Comparison of ENCODE assay signal across 7 cellular contexts in genomic region chr7:105028941-105029340, GRCh38. TPM values are rescaled to one million over a fixed set of nuclear protein-coding genes. Genes with fewer than 3 reads are reported as not detected.
DNase-seq lines count a peak whose midpoint lies in the region; ATAC-seq and TF ChIP-seq lines count a peak whose summit lies in the region.
"Not testable (repeated sequence)": the region's sequence is repeated elsewhere in the genome, so short reads cannot be mapped to it uniquely, and the experiment has no call there.

No MANE protein-coding gene starts in this region.

- not testable (repeated sequence) for DNase-seq in CD4-positive, alpha-beta T cell; activated T-cell treated with anti-CD3 and anti-CD28 coated beads, Interleukin-2, amount 50 U/mL, for 72 hours; immature natural killer cell; naive thymus-derived CD4-positive, alpha-beta T cell; progenitor cell of endocrine pancreas (ENCODE audit: low spot score, unreplicated experiment)

- peaks cover 86% of the 10 kb centered on the region for H3K4me1 Mint-ChIP-seq in CD4-positive, alpha-beta T cell (ENCODE audit: low read depth)
- peaks cover 80% of the 10 kb centered on the region for H3K4me1 Mint-ChIP-seq in activated T-cell treated with anti-CD3 and anti-CD28 coated beads, Interleukin-2, amount 50 U/mL, for 72 hours (ENCODE audit: low read depth)
- H3K4me1 Mint-ChIP-seq in activated naive CD8-positive, alpha-beta T cell (ENCODE audit: low read depth): peaks cover 81% of the 10 kb centered on the region
- peaks cover 84 to 86% of the 10 kb centered on the region in 2 donors for H3K4me1 Mint-ChIP-seq in immature natural killer cell
- H3K4me1 Mint-ChIP-seq in naive thymus-derived CD4-positive, alpha-beta T cell: peaks cover 58 to 91% (median 84%) of the 10 kb centered on the region in 7 donors
- peaks cover 46% of the 10 kb centered on the region for H3K4me1 Mint-ChIP-seq in progenitor cell of endocrine pancreas (ENCODE audit: low read depth)

- POLR2A ChIA-PET in CD4-positive, alpha-beta T cell (lab: Charles Lee): interaction anchor here (0.6 to 5.6 kb wide), 5 partner anchors 9 to 157 kb away, joined by 3 to 72 read pairs (median 3); partner anchors contain the start of gene KMT2E
- POLR2A ChIA-PET in naive thymus-derived CD4-positive, alpha-beta T cell (lab: Charles Lee): interaction anchor here (6.6 kb wide), 1 partner anchor 15 kb away, joined by 82 read pairs; the partner anchor contains the start of gene KMT2E

- not testable (repeated sequence) for H3K9ac ChIP-seq in KMS-11

- H3K27me3 Mint-ChIP-seq in CD4-positive, alpha-beta T cell; activated T-cell treated with anti-CD3 and anti-CD28 coated beads, Interleukin-2, amount 50 U/mL, for 72 hours (ENCODE audit: low read depth); activated naive CD8-positive, alpha-beta T cell; immature natural killer cell (ENCODE audit: low read depth in 3 of 3); naive thymus-derived CD4-positive, alpha-beta T cell; progenitor cell of endocrine pancreas: not testable (repeated sequence)

- peaks cover 76% of the 10 kb centered on the region for H3K4me1 ChIP-seq in KMS-11 (ENCODE audit: low read depth, poor library complexity, severe bottlenecking)
- peaks cover 48 to 61% of the 10 kb centered on the region in 2 donors for H3K4me1 ChIP-seq in naive thymus-derived CD4-positive, alpha-beta T cell (ENCODE audit: control insufficient read depth in 2 of 2, insufficient read depth in 2 of 2, low read length in 2 of 2)

- H2AFZ ChIP-seq in KMS-11 (ENCODE audit: low read depth): not testable (repeated sequence)

- 0 out of 2 replicates have a peak overlapping the region, but pooled peaks have one; percentile 3 for H3K4me2 ChIP-seq in KMS-11

- H3K27me3 ChIP-seq in CD4-positive, alpha-beta T cell (ENCODE audit: control insufficient read depth, insufficient read depth, low read length); KMS-11 (ENCODE audit: insufficient read depth, low read depth); naive thymus-derived CD4-positive, alpha-beta T cell (ENCODE audit: control insufficient read depth in 2 of 2, insufficient read depth in 2 of 2, low read length in 2 of 2): not testable (repeated sequence)

- H3K9me3 Mint-ChIP-seq in CD4-positive, alpha-beta T cell; activated T-cell treated with anti-CD3 and anti-CD28 coated beads, Interleukin-2, amount 50 U/mL, for 72 hours; activated naive CD8-positive, alpha-beta T cell (ENCODE audit: low read depth); immature natural killer cell; naive thymus-derived CD4-positive, alpha-beta T cell; progenitor cell of endocrine pancreas (ENCODE audit: low read depth): not testable (repeated sequence)

- not testable (repeated sequence) for H3K27ac ChIP-seq in CD4-positive, alpha-beta T cell (ENCODE audit: low read depth, low read length); KMS-11; naive thymus-derived CD4-positive, alpha-beta T cell (ENCODE audit: low read depth, low read length)

- H3K36me3 ChIP-seq in KMS-11 (ENCODE audit: insufficient read depth); naive thymus-derived CD4-positive, alpha-beta T cell (ENCODE audit: control insufficient read depth in 2 of 3, insufficient read depth in 3 of 3, low read length in 3 of 3): not testable (repeated sequence)

- peak overlapping the region; percentile 41 for H3K27ac Mint-ChIP-seq in CD4-positive, alpha-beta T cell
- H3K27ac Mint-ChIP-seq in activated T-cell treated with anti-CD3 and anti-CD28 coated beads, Interleukin-2, amount 50 U/mL, for 72 hours: peak overlapping the region; percentile 52
- H3K27ac Mint-ChIP-seq in activated naive CD8-positive, alpha-beta T cell: peak overlapping the region; percentile 50
- H3K27ac Mint-ChIP-seq in immature natural killer cell (peak overlapping the region in 5 of 6 donors; percentile 10 to 54 (median 31)), progenitor cell of endocrine pancreas (peak overlapping the region; percentile 72)
- H3K27ac Mint-ChIP-seq in naive thymus-derived CD4-positive, alpha-beta T cell: peak overlapping the region in 7 of 9 donors; percentile 28 to 82 (median 58)

- not testable (repeated sequence) for TF ChIP-seq CTCF in CD4-positive, alpha-beta T cell (IDR thresholded peaks at IDR 0.05); KMS-11 (conservative IDR thresholded peaks at IDR 0.05; ENCODE audit: low read depth, low read length); progenitor cell of endocrine pancreas (IDR thresholded peaks at IDR 0.05; ENCODE audit: unreplicated experiment)

- peak overlapping the region; percentile 16 for H3K4me3 Mint-ChIP-seq in CD4-positive, alpha-beta T cell
- not testable (repeated sequence) for H3K4me3 Mint-ChIP-seq in activated T-cell treated with anti-CD3 and anti-CD28 coated beads, Interleukin-2, amount 50 U/mL, for 72 hours; progenitor cell of endocrine pancreas (ENCODE audit: low read depth)
- H3K4me3 Mint-ChIP-seq in activated naive CD8-positive, alpha-beta T cell: peak overlapping the region; percentile 31
- peak overlapping the region in 1 of 5 donors; percentile 15 for H3K4me3 Mint-ChIP-seq in immature natural killer cell
- H3K4me3 Mint-ChIP-seq in naive thymus-derived CD4-positive, alpha-beta T cell: peak overlapping the region in 6 of 10 donors; percentile 10 to 96 (median 48)

- not testable (repeated sequence) for ATAC-seq in CD4-positive, alpha-beta T cell (ENCODE audit: poor library complexity); activated T-cell treated with anti-CD3 and anti-CD28 coated beads, Interleukin-2, amount 50 U/mL, for 72 hours (replicated peaks in 1 of 2); naive thymus-derived CD4-positive, alpha-beta T cell

- H3K9me3 ChIP-seq in CD4-positive, alpha-beta T cell (ENCODE audit: control insufficient read depth, low read length); naive thymus-derived CD4-positive, alpha-beta T cell (ENCODE audit: control insufficient read depth in 2 of 3, low read length in 3 of 3): not testable (repeated sequence)

- peaks cover 76% of the 10 kb centered on the region for H4K20me1 ChIP-seq in KMS-11 (ENCODE audit: insufficient read depth)

- CTCF ChIA-PET in CD4-positive, alpha-beta T cell (lab: Charles Lee): interaction anchor here (0.5 to 1.9 kb wide), 3 partner anchors 13 to 110 kb away, joined by 3 to 8 read pairs (median 3); no protein-coding TSS in a partner anchor
- CTCF ChIA-PET in naive thymus-derived CD4-positive, alpha-beta T cell (lab: Charles Lee): interaction anchor here (1.1 kb wide), 1 partner anchor 13 kb away, joined by 3 read pairs; no protein-coding TSS in a partner anchor

- intact Hi-C loops in CD4-positive, alpha-beta T cell (cut with DNase I, micrococcal nuclease); naive thymus-derived CD4-positive, alpha-beta T cell (cut with micrococcal nuclease): not testable (repeated sequence)

- not testable (repeated sequence) for H3K4me3 ChIP-seq in KMS-11 (IDR thresholded peaks at IDR 0.05; ENCODE audit: insufficient read depth, low read depth, low read length); naive thymus-derived CD4-positive, alpha-beta T cell (ENCODE audit: low read length)

- peaks cover 25% of the 10 kb centered on the region for H3K36me3 Mint-ChIP-seq in CD4-positive, alpha-beta T cell (ENCODE audit: low read depth)
- H3K36me3 Mint-ChIP-seq in activated T-cell treated with anti-CD3 and anti-CD28 coated beads, Interleukin-2, amount 50 U/mL, for 72 hours (ENCODE audit: insufficient read depth in 2 of 2): peaks cover 6 to 14% of the 10 kb centered on the region in 2 donors
- not testable (repeated sequence) for H3K36me3 Mint-ChIP-seq in activated naive CD8-positive, alpha-beta T cell; immature natural killer cell; progenitor cell of endocrine pancreas (ENCODE audit: insufficient read depth)
- peaks cover 0 to 10% (median 3%) of the 10 kb centered on the region in 5 donors for H3K36me3 Mint-ChIP-seq in naive thymus-derived CD4-positive, alpha-beta T cell

- H3K79me2 ChIP-seq in KMS-11 (ENCODE audit: insufficient read depth, low read depth): peaks cover 100% of the 10 kb centered on the region

RNA-seq across cellular contexts. Expression of gene KMT2E, which starts 14.9 kb away (rescaled TPM):
- 100 to 1,000 TPM; 295 to 296 TPM for total RNA-seq in CD4-positive, alpha-beta T cell
- total RNA-seq in activated T-cell treated with anti-CD3 and anti-CD28 coated beads, Interleukin-2, amount 50 U/mL, for 72 hours: 100 to 1,000 TPM in 1 of 2 donors, 10 to 100 TPM in 1; 96.4 to 112 TPM
- 100 to 1,000 TPM in 2 of 3 donors, 10 to 100 TPM in 1; 74.3 to 234 (median 114) TPM for polyA plus RNA-seq in immature natural killer cell
- 100 to 1,000 TPM; 129 to 221 (median 186) TPM for total RNA-seq in naive thymus-derived CD4-positive, alpha-beta T cell
- 100 to 1,000 TPM; 195 to 221 TPM for polyA plus RNA-seq in naive thymus-derived CD4-positive, alpha-beta T cell
- total RNA-seq in progenitor cell of endocrine pancreas: 107 TPM in 2 replicates
